ENCODE assay signal across 14 cellular contexts in genomic region chr4:88439161-88439760, GRCh38. TPM values are rescaled to one million over a fixed set of nuclear protein-coding genes. Genes with fewer than 3 reads are reported as not detected.
DNase-seq lines count a peak whose midpoint lies in the region; ATAC-seq and TF ChIP-seq lines count a peak whose summit lies in the region.
"Had no signal": no experiment of that assay in that cellular context is flagged by ENCODE, and none has a peak within 500 bp of the region (broad histone marks: within the 10 kb centered on the region; RNA-seq: fewer than 3 reads in every experiment).

No MANE protein-coding gene starts in this region.

- H3K36me3 Mint-ChIP-seq in CD8-positive, alpha-beta memory T cell: peaks cover 20 to 63% (median 21%) of the 10 kb centered on the region in 3 donors
- peaks cover 25% of the 10 kb centered on the region for H3K36me3 Mint-ChIP-seq in activated naive CD8-positive, alpha-beta T cell treated with anti-CD3 and anti-CD28 coated beads, Interleukin-2, amount 50 U/mL, for 24 hours (ENCODE audit: low read depth)

- H3K9me3 Mint-ChIP-seq in CD8-positive, alpha-beta memory T cell: no peaks in the 10 kb centered on the region
- H3K9me3 Mint-ChIP-seq in activated naive CD8-positive, alpha-beta T cell treated with anti-CD3 and anti-CD28 coated beads, Interleukin-2, amount 50 U/mL, for 24 hours: no peaks in the 10 kb centered on the region

- no peaks in the 10 kb centered on the region for H3K9me3 ChIP-seq in CD8-positive, alpha-beta memory T cell (ENCODE audit: low read length)
- H3K9me3 ChIP-seq in HUES6 (ENCODE audit: control insufficient read depth, insufficient read depth, low read depth, low read length) (peaks cover 9% of the 10 kb centered on the region), mucosa of descending colon (no peaks in the 10 kb centered on the region)
- H3K9me3 ChIP-seq: SJCRH30 had no signal

- H2AK5ac ChIP-seq in mesendoderm (ENCODE audit: low read length): no peak overlapping the region

- no peak for TF ChIP-seq CTCF in mucosa of descending colon (IDR thresholded peaks at IDR 0.05)

- H3K56ac ChIP-seq in mesendoderm (ENCODE audit: low read length): no peak overlapping the region

- no peak overlapping the region for H2BK5ac ChIP-seq in mesendoderm (ENCODE audit: low read length)

- H3K36me3 ChIP-seq in CD8-positive, alpha-beta memory T cell (ENCODE audit: insufficient read depth, low read length): no peaks in the 10 kb centered on the region
- H3K36me3 ChIP-seq in HUES6 (ENCODE audit: control insufficient read depth, insufficient read depth, low read length) (peaks cover 9% of the 10 kb centered on the region), mesendoderm (ENCODE audit: control insufficient read depth, insufficient read depth, low read length) (no peaks in the 10 kb centered on the region), mucosa of descending colon (ENCODE audit: low read depth) (no peaks in the 10 kb centered on the region)
- H3K36me3 ChIP-seq: SJCRH30 had no signal

- H3K79me2 ChIP-seq in mesendoderm (ENCODE audit: control insufficient read depth, insufficient read depth, low read length): no peaks in the 10 kb centered on the region

- no peak overlapping the region for H3K27ac ChIP-seq in CD8-positive, alpha-beta memory T cell (ENCODE audit: low read depth, low read length)
- H3K27ac ChIP-seq in HUES6 (ENCODE audit: low read depth, low read length): peak overlapping the region; percentile 34; the same call in 1 of the 2 replicates
- H3K27ac ChIP-seq in mesendoderm (ENCODE audit: low read depth, low read length): no peak overlapping the region
- H3K27ac ChIP-seq: SJCRH30 had no signal

- no peak overlapping the region for H3K23ac ChIP-seq in mesendoderm (ENCODE audit: low read length)

- no peak overlapping the region for H3K9ac ChIP-seq in HUES6 (ENCODE audit: low read length)
- no peak overlapping the region for H3K9ac ChIP-seq in mesendoderm (ENCODE audit: low read length)

- no peaks in the 10 kb centered on the region for H3K4me1 ChIP-seq in CD8-positive, alpha-beta memory T cell (ENCODE audit: insufficient read depth, low read length)
- peaks cover 29% of the 10 kb centered on the region for H3K4me1 ChIP-seq in HUES6 (ENCODE audit: control insufficient read depth, insufficient read depth, low read length)
- H3K4me1 ChIP-seq in mesendoderm (ENCODE audit: control insufficient read depth, low read depth, low read length): no peaks in the 10 kb centered on the region
- no peaks in the 10 kb centered on the region for H3K4me1 ChIP-seq in mucosa of descending colon (ENCODE audit: low read depth)
- H3K4me1 ChIP-seq: SJCRH30 had no signal

- peaks cover 0 to 1% (median 0%) of the 10 kb centered on the region in 3 donors for H3K4me1 Mint-ChIP-seq in CD8-positive, alpha-beta memory T cell
- H3K4me1 Mint-ChIP-seq in activated naive CD8-positive, alpha-beta T cell treated with anti-CD3 and anti-CD28 coated beads, Interleukin-2, amount 50 U/mL, for 24 hours: no peaks in the 10 kb centered on the region
- H3K4me1 Mint-ChIP-seq: B cell had no signal

- no peak overlapping the region for H3K18ac ChIP-seq in mesendoderm (ENCODE audit: low read length)

- no peak for ATAC-seq in activated naive CD8-positive, alpha-beta T cell treated with anti-CD3 and anti-CD28 coated beads, Interleukin-2, amount 50 U/mL, for 24 hours
- ATAC-seq in mucosa of descending colon: no peak

- peak overlapping the region in 7 of 8 donors; percentile 7 to 94 (median 51) for H3K27ac Mint-ChIP-seq in CD8-positive, alpha-beta memory T cell
- peak overlapping the region; percentile 47 for H3K27ac Mint-ChIP-seq in activated naive CD8-positive, alpha-beta T cell treated with anti-CD3 and anti-CD28 coated beads, Interleukin-2, amount 50 U/mL, for 24 hours
- H3K27ac Mint-ChIP-seq: B cell had no signal

- H3K4me3 ChIP-seq in CD8-positive, alpha-beta memory T cell (ENCODE audit: low read length): no peak overlapping the region
- no peak overlapping the region for H3K4me3 ChIP-seq in HUES6 (ENCODE audit: low read depth, low read length)
- H3K4me3 ChIP-seq in mesendoderm (ENCODE audit: low read length): no peak overlapping the region
- no peak overlapping the region for H3K4me3 ChIP-seq in mucosa of descending colon
- H3K4me3 ChIP-seq: SJCRH30 had no signal

- H4K8ac ChIP-seq in mesendoderm (ENCODE audit: low read depth, low read length): no peak overlapping the region

- CTCF ChIA-PET in CD8-positive, alpha-beta memory T cell (lab: Charles Lee): interaction anchor here (3.2 kb wide), 1 partner anchor 17 kb away, joined by 11 read pairs; the partner anchor contains the start of gene HERC5

- intact Hi-C loops in mucosa of descending colon (cut with DNase I, micrococcal nuclease): no loop called here

- no CpG with 5 or more reads among the region's 3 CpGs for WGBS in mesendoderm (ENCODE audit: extremely low coverage, insufficient coverage, low lambda C conversion rate)

- H3K4ac ChIP-seq in mesendoderm (ENCODE audit: low read depth, low read length): no peak overlapping the region

- no peaks in the 10 kb centered on the region for H3K79me1 ChIP-seq in mesendoderm (ENCODE audit: low read length)

- POLR2A ChIA-PET in CD8-positive, alpha-beta memory T cell (lab: Charles Lee): no interaction called here

- no peak overlapping the region for H3K4me2 ChIP-seq in mesendoderm (ENCODE audit: low read length)

- no peaks in the 10 kb centered on the region for H3K27me3 Mint-ChIP-seq in CD8-positive, alpha-beta memory T cell
- H3K27me3 Mint-ChIP-seq in activated naive CD8-positive, alpha-beta T cell treated with anti-CD3 and anti-CD28 coated beads, Interleukin-2, amount 50 U/mL, for 24 hours: no peaks in the 10 kb centered on the region
- H3K27me3 Mint-ChIP-seq: B cell had no signal

- H4K5ac ChIP-seq in mesendoderm (ENCODE audit: low read length): no peak overlapping the region

- no peak overlapping the region for H3K4me3 Mint-ChIP-seq in CD8-positive, alpha-beta memory T cell
- H3K4me3 Mint-ChIP-seq in activated naive CD8-positive, alpha-beta T cell treated with anti-CD3 and anti-CD28 coated beads, Interleukin-2, amount 50 U/mL, for 24 hours: no peak overlapping the region
- H3K4me3 Mint-ChIP-seq: B cell had no signal

- no peaks in the 10 kb centered on the region for H3K27me3 ChIP-seq in CD8-positive, alpha-beta memory T cell (ENCODE audit: insufficient read depth, low read length, poor library complexity, severe bottlenecking)
- no peaks in the 10 kb centered on the region for H3K27me3 ChIP-seq in HUES6 (ENCODE audit: control insufficient read depth, insufficient read depth, low read length)
- H3K27me3 ChIP-seq in mesendoderm (ENCODE audit: insufficient read depth, low read length, poor library complexity): no peaks in the 10 kb centered on the region
- H3K27me3 ChIP-seq: SJCRH30 had no signal

- no peak overlapping the region for H2BK15ac ChIP-seq in mesendoderm (replicated peaks; ENCODE audit: low read depth)

- DNase-seq in CD8-positive, alpha-beta memory T cell: no peak
- no peak for DNase-seq in activated naive CD8-positive, alpha-beta T cell treated with anti-CD3 and anti-CD28 coated beads, Interleukin-2, amount 50 U/mL, for 24 hours
- DNase-seq in mesendoderm (peak; percentile 95), H4 (ENCODE audit: low spot score) (no peak), mucosa of descending colon (no peak), HT-29 (ENCODE audit: low spot score) (no peak), NCI-H82 treated with DMSO at 0.1 percent for 48 hours (lab: John Stamatoyannopoulos, UW; ENCODE audit: unreplicated experiment) (no peak)
- DNase-seq: cerebellar nuclear complex; kidney glomerular epithelial cell; posterior cingulate gyrus; stimulated activated CD4-positive, alpha-beta T cell treated with anti-CD3 and anti-CD28 coated beads, Interleukin-12 subunit alpha, Interleukin-12 subunit beta, amount 100 ng/mL, for 4 hours had no signal

- no peak overlapping the region for H2BK120ac ChIP-seq in mesendoderm (ENCODE audit: low read depth, low read length)

RNA-seq across cellular contexts. Expression of gene HERC5, which starts 17.7 kb away (rescaled TPM):
- 1 to 10 TPM; 7.0 to 8.3 TPM for total RNA-seq in CD8-positive, alpha-beta memory T cell
- polyA plus RNA-seq in CD8-positive, alpha-beta memory T cell: 14.3 TPM
- polyA plus RNA-seq in mesendoderm (2013, experiment 1 of 2): 8.2 TPM
- polyA plus RNA-seq in mesendoderm (2013, experiment 2 of 2): 8.2 TPM
- 18.2 and 18.7 TPM in 2 replicates for total RNA-seq in H4 (2014; rRNA removed; shearing (Covaris generic))
- 1 to 10 TPM; 1.8 to 4.0 (median 1.9) TPM for total RNA-seq in mucosa of descending colon
- total RNA-seq in HT-29 (2014; rRNA removed; shearing (Covaris generic)): 0.23 and 0.70 TPM in 2 replicates
